ENCODE assay signal across 8 cellular contexts in genomic region chr10:118729641-118730258, GRCh38. TPM values are rescaled to one million over a fixed set of nuclear protein-coding genes. Genes with fewer than 3 reads are reported as not detected.
DNase-seq lines count a peak whose midpoint lies in the region; ATAC-seq and TF ChIP-seq lines count a peak whose summit lies in the region.

No MANE protein-coding gene starts in this region.

- no peaks in the 10 kb centered on the region for H3K9me3 ChIP-seq in mesenchymal stem cell (ENCODE audit: control insufficient read depth, low read length)

- 67% methylated on average over 1 of the region's 2 CpGs for WGBS in mesenchymal stem cell

- peaks cover 43% of the 10 kb centered on the region for H3K4me1 Mint-ChIP-seq in type B pancreatic cell (ENCODE audit: unreplicated experiment)

- H2BK120ac ChIP-seq in mesenchymal stem cell (ENCODE audit: low read depth, low read length), result no peak overlapping the region

- peak; percentile 83 for ATAC-seq in GM18499 (IDR thresholded peaks at IDR 0.05; ENCODE audit: insufficient read depth, unreplicated experiment)
- peak; percentile 86 for ATAC-seq in GM21737 (IDR thresholded peaks at IDR 0.05; ENCODE audit: unreplicated experiment)
- no peak for ATAC-seq in omental fat pad (ENCODE audit: low FRiP score)

- no peak overlapping the region for H2BK12ac ChIP-seq in mesenchymal stem cell (ENCODE audit: low read length in 2 of 2)

- H3K4me3 Mint-ChIP-seq in type B pancreatic cell, result no peak overlapping the region

- no peak overlapping the region for H2AK5ac ChIP-seq in mesenchymal stem cell (ENCODE audit: low read length, severe bottlenecking)

- H2AFZ ChIP-seq in mesenchymal stem cell (ENCODE audit: low read depth, low read length), result no peak overlapping the region

- no peak overlapping the region for H3K18ac ChIP-seq in mesenchymal stem cell (ENCODE audit: low read depth in 1 of 2, low read length in 2 of 2)

- TF ChIP-seq CTCF in type B pancreatic cell (conservative IDR thresholded peaks at IDR 0.05) (no peak), omental fat pad (IDR thresholded peaks at IDR 0.05) (no peak)

- no peak overlapping the region for H4K8ac ChIP-seq in mesenchymal stem cell (ENCODE audit: low read length)

- no peaks in the 10 kb centered on the region for H3K4me1 ChIP-seq in mesenchymal stem cell (ENCODE audit: control insufficient read depth, insufficient read depth, low read depth, low read length)

- H3K9ac ChIP-seq in mesenchymal stem cell (ENCODE audit: low read length), result no peak overlapping the region

- H3K36me3 ChIP-seq in mesenchymal stem cell (ENCODE audit: control insufficient read depth in 1 of 2, insufficient read depth in 2 of 2, low read depth in 1 of 2, low read length in 2 of 2), result peaks cover 0 to 6% of the 10 kb centered on the region in 2 experiments

- no peak overlapping the region for H4K91ac ChIP-seq in mesenchymal stem cell (ENCODE audit: low read length)

- H3K4me3 ChIP-seq in mesenchymal stem cell (ENCODE audit: insufficient read depth in 1 of 2, low read depth in 1 of 2, low read length in 2 of 2), result no peak overlapping the region

- no peak overlapping the region for H2BK15ac ChIP-seq in mesenchymal stem cell (ENCODE audit: low read depth, poor library complexity, severe bottlenecking)

- peaks cover 4% of the 10 kb centered on the region for H3K36me3 Mint-ChIP-seq in type B pancreatic cell

- H3K9me3 Mint-ChIP-seq in type B pancreatic cell, result no peaks in the 10 kb centered on the region

- H3K27ac ChIP-seq in mesenchymal stem cell (ENCODE audit: low read length, poor library complexity, severe bottlenecking), result no peak overlapping the region

- DNase-seq in MV-4-11 (lab: John Stamatoyannopoulos, UW) (peak; percentile 94), germinal center (ENCODE audit: low spot score) (peak; percentile 70), type B pancreatic cell (ENCODE audit: extremely low spot score, unreplicated experiment) (no peak), omental fat pad (ENCODE audit: low spot score) (no peak), mesenchymal stem cell (no peak), HCEC 1CT (no peak)

- H3K27ac Mint-ChIP-seq in type B pancreatic cell, result peak overlapping the region; percentile 21

- no peak overlapping the region for H3K4me2 ChIP-seq in mesenchymal stem cell (ENCODE audit: low read length, poor library complexity, severe bottlenecking)

- H3K4ac ChIP-seq in mesenchymal stem cell (ENCODE audit: low read depth in 1 of 2, low read length in 2 of 2), result no peak overlapping the region

- no peaks in the 10 kb centered on the region for H3K27me3 Mint-ChIP-seq in type B pancreatic cell

- no peaks in the 10 kb centered on the region for H3K27me3 ChIP-seq in mesenchymal stem cell (ENCODE audit: control insufficient read depth in 1 of 2, insufficient read depth in 1 of 2, low read length in 2 of 2)

- H3K79me1 ChIP-seq in mesenchymal stem cell (replicated peaks; ENCODE audit: low read length, poor library complexity, severe bottlenecking), result peaks cover 23% of the 10 kb centered on the region

- no peak overlapping the region for H3K23ac ChIP-seq in mesenchymal stem cell (ENCODE audit: low read length in 2 of 2)

- H2BK5ac ChIP-seq in mesenchymal stem cell (ENCODE audit: low read depth, low read length, poor library complexity, severe bottlenecking), result no peak overlapping the region

- no peak overlapping the region for H3K14ac ChIP-seq in mesenchymal stem cell (ENCODE audit: low read length in 2 of 2)

RNA-seq across cellular contexts. Expression of gene CACUL1, which starts 25.0 kb away (rescaled TPM):
- total RNA-seq in type B pancreatic cell (ENCODE audit: low replicate concordance) (42.9 and 50.8 TPM in 2 replicates), omental fat pad (10 to 100 TPM; 36.4 to 46.3 (median 41.9) TPM)
- 51.3 TPM for polyA plus RNA-seq in mesenchymal stem cell (2013, experiment 1 of 2)
- 54.7 TPM for polyA plus RNA-seq in mesenchymal stem cell (2013, experiment 2 of 2)

Comparison
In these comparisons a context has a peak if more than half of its experiments do, and no peak if none do; other contexts are left out.
1. DNase-seq: peak in MV-4-11 (single experiment) and germinal center (single experiment); none in type B pancreatic cell (single experiment), omental fat pad (single experiment), mesenchymal stem cell (single experiment) and HCEC 1CT (single experiment).